ENCODE assay signal across 24 cellular contexts in genomic region chr21:29726061-29726460, GRCh38.
"Had no signal": no experiment of that assay in that cellular context is flagged by ENCODE, and none has a peak within 500 bp of the region (broad histone marks: within the 10 kb centered on the region; RNA-seq: fewer than 3 reads in every experiment).

No MANE protein-coding gene starts in this region.

- H3K27me3 ChIP-seq: esophagus muscularis mucosa, gastroesophageal sphincter, heart left ventricle, hepatocyte, neural progenitor cell, right atrium auricular region, spleen, testis, tibial artery had no signal

- H2AFZ ChIP-seq: hepatocyte, neural progenitor cell, parathyroid adenoma had no signal

- H3K4me1 ChIP-seq: esophagus muscularis mucosa, foreskin keratinocyte, gastroesophageal sphincter, heart left ventricle, parathyroid adenoma, prostate gland, right atrium auricular region, testis, tibial artery had no signal

- H3K79me2 ChIP-seq: hepatocyte, parathyroid adenoma had no signal

- H3K27ac ChIP-seq: esophagus muscularis mucosa, foreskin keratinocyte, gastroesophageal sphincter, heart left ventricle, hepatocyte, neural progenitor cell, parathyroid adenoma, prostate gland, right atrium auricular region, testis, tibial artery had no signal

- H3K4me3 ChIP-seq: esophagus muscularis mucosa, gastroesophageal sphincter, heart left ventricle, hepatocyte, lung, neural progenitor cell, prostate gland, right atrium auricular region, testis, tibial artery had no signal

- H3K36me3 ChIP-seq: esophagus muscularis mucosa, gastroesophageal sphincter, heart left ventricle, neural progenitor cell, prostate gland, right atrium auricular region, spleen, tibial artery had no signal

- H3K9me3 ChIP-seq: esophagus muscularis mucosa, gastroesophageal sphincter, heart left ventricle, prostate gland, right atrium auricular region, spleen, testis, tibial artery had no signal

- DNase-seq: dermis blood vessel endothelial cell; effector memory CD4-positive, alpha-beta T cell; foreskin keratinocyte; heart left ventricle; kidney; naive B cell; spleen; stimulated activated CD4-positive, alpha-beta T cell treated with anti-CD3 and anti-CD28 coated beads, Interleukin-4, amount 100 ng/mL, for 4 hours; stimulated activated naive CD8-positive, alpha-beta T cell treated with anti-CD3 and anti-CD28 coated beads, Interleukin-15, Interleukin-2, amounts not matched to agents 100 U/mL and 50 U/mL, for 24 hours; substantia nigra; testis; tibial artery had no signal

- H3K9ac ChIP-seq: neural progenitor cell, parathyroid adenoma had no signal

- H3K4me2 ChIP-seq: neural progenitor cell had no signal

- FAIRE-seq: endothelial cell of umbilical vein had no signal

- ATAC-seq: foreskin keratinocyte; gastroesophageal sphincter; heart left ventricle; natural killer cell treated with Interleukin-12 subunit alpha and Interleukin-12 subunit beta and Interleukin-15 and Interleukin-18, amount 100 ng/mL, for 72 hours; sciatic nerve; stimulated activated memory B cell treated with anti-CD40 and anti-IgM and Interleukin-4, amounts not matched to agents 10 μg/mL and 1 μg/mL and 100 μg/mL, for 72 hours; stimulated activated naive CD8-positive, alpha-beta T cell treated with anti-CD3 and anti-CD28 coated beads, Interleukin-15, Interleukin-2, amounts not matched to agents 100 U/mL and 50 U/mL, for 24 hours had no signal
